ENCODE assay signal across 2 cellular contexts in genomic region chr7:134891262-134892001, GRCh38.
A peak's percentile ranks its signal among the peaks of the same experiment; 100 is the strongest.
TF ChIP-seq lines count a peak whose summit lies in the region.

No MANE protein-coding gene starts in this region.

TF ChIP-seq in H1, 55 proteins besides CTCF, POLR2A, EP300 and RAD21 (continued from another document and continues in another):
- no peak for TF ChIP-seq ATF3 (IDR thresholded peaks at IDR 0.05; ENCODE audit: insufficient read depth, low read depth, low read length)
- peak; percentile 77 for TF ChIP-seq TAF1 (IDR thresholded peaks at IDR 0.05; ENCODE audit: low read depth, low read length)
- no peak for TF ChIP-seq KDM1A (IDR thresholded peaks at IDR 0.05; ENCODE audit: borderline replicate concordance, low read length)
- no peak for TF ChIP-seq TEAD4 (IDR thresholded peaks at IDR 0.05; ENCODE audit: low read depth, low read length)
- TF ChIP-seq ZNF274 (IDR thresholded peaks at IDR 0.05; ENCODE audit: borderline replicate concordance, extremely low read depth, low read length) = no peak
- no peak for TF ChIP-seq TAF7 (optimal IDR thresholded peaks at IDR 0.05; ENCODE audit: borderline replicate concordance, low read depth, low read length)
- TF ChIP-seq USF2 (IDR thresholded peaks at IDR 0.05; ENCODE audit: low read length) = peak; percentile 57; the same call in 1 of the 2 replicates
- no peak for TF ChIP-seq FOSL1 (IDR thresholded peaks at IDR 0.05; ENCODE audit: insufficient read depth, low read depth, low read length)
- peak; percentile 63 for TF ChIP-seq TBP (IDR thresholded peaks at IDR 0.05; ENCODE audit: low read depth, low read length)
- TF ChIP-seq RNF2 (IDR thresholded peaks at IDR 0.05; ENCODE audit: borderline replicate concordance, low read depth, low read length, missing control alignments, poor library complexity, severe bottlenecking) = no peak
- TF ChIP-seq CHD1 (IDR thresholded peaks at IDR 0.05; ENCODE audit: low read depth, low read length) = 0 out of 2 replicates have a peak, but pooled peaks have one; percentile 26
- TF ChIP-seq YY1 (IDR thresholded peaks at IDR 0.05; ENCODE audit: low read depth, low read length) = no peak
- no peak for TF ChIP-seq CHD2 (IDR thresholded peaks at IDR 0.05; ENCODE audit: low read length)
- TF ChIP-seq MAX (IDR thresholded peaks at IDR 0.05) = peak; percentile 85
- peak; percentile 75 for TF ChIP-seq PHF8 (conservative IDR thresholded peaks at IDR 0.05; ENCODE audit: low read depth, low read length)
- no peak for TF ChIP-seq NANOG (IDR thresholded peaks at IDR 0.05; ENCODE audit: insufficient read depth, low read depth, low read length, poor library complexity, severe bottlenecking)

TF ChIP-seq in liver, 16 proteins besides CTCF, POLR2A, EP300 and RAD21 (continued from another document):
- TF ChIP-seq MAX (IDR thresholded peaks at IDR 0.05) = no peak
- TF ChIP-seq EGR1 (IDR thresholded peaks at IDR 0.05; ENCODE audit: low read depth in 2 of 2) = peak in 1 of 2 donors; percentile 60
- TF ChIP-seq HNF4G (IDR thresholded peaks at IDR 0.05) = peak; percentile 26
- TF ChIP-seq REST (IDR thresholded peaks at IDR 0.05) = no peak
- peak; percentile 58 to 70 for TF ChIP-seq RXRA (IDR thresholded peaks at IDR 0.05)
- peak; percentile 63 for TF ChIP-seq SP1 (IDR thresholded peaks at IDR 0.05)
- peak in 1 of 2 donors; percentile 78 for TF ChIP-seq HNF4A (conservative IDR thresholded peaks at IDR 0.05)
- TF ChIP-seq FOXA2 (IDR thresholded peaks at IDR 0.05) = peak; percentile 19
- no peak for TF ChIP-seq GABPA (IDR thresholded peaks at IDR 0.05 in 1 of 2, conservative IDR thresholded peaks at IDR 0.05 in 1 of 2)
- no peak for TF ChIP-seq NR2F2 (IDR thresholded peaks at IDR 0.05)
- TF ChIP-seq JUND (IDR thresholded peaks at IDR 0.05) = peak in 1 of 2 donors; percentile 54
- peak; percentile 83 for TF ChIP-seq TAF1 (conservative IDR thresholded peaks at IDR 0.05)
- peak; percentile 25 for TF ChIP-seq ZBTB33 (IDR thresholded peaks at IDR 0.05)
